Comparison of ENCODE assay signal across 8 cellular contexts in the genomic region with DNA sequence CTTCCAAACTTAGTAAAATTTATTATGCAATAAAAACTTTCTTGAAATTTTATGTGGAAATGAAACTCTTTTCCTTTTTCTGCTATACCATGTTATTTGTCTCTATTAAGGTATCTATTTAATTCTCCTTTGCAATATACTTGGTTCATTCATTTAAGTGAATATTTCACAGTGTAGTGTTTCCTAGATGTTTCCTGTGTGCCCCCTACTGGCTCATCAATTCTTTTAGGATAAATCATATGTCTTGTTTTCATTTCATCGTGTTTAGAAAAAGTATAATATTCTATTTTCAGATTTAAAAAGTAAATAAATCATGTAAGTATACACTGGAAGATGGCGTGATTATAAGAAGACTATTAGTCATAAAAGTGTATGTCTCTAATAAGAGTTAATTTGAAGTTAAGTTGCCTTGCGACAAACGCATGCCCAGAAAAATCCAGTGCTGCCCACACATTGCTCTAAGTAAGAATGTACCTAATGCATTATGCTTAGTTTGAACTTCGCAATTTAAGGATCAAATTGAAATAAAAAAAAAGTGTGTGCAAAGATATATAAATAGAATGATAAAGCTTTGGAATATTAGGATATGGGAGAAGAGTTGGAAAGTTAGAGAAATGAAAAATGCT.
DNase-seq lines count a peak whose midpoint lies in the region; ATAC-seq and TF ChIP-seq lines count a peak whose summit lies in the region.

No MANE protein-coding gene starts in this region.

- CTCF ChIA-PET in activated CD8-positive, alpha-beta memory T cell treated with anti-CD3 and anti-CD28 coated beads, Interleukin-2, amount 10 ng/mL, durations not matched to agents 7 days and 5 days (lab: Charles Lee): no interaction called here

- H3K36me3 ChIP-seq in ovary: no peaks in the 10 kb centered on the region

- peaks cover 4% of the 10 kb centered on the region for H3K9me3 Mint-ChIP-seq in activated CD8-positive, alpha-beta memory T cell treated with anti-CD3 and anti-CD28 coated beads, Interleukin-2, amount 10 ng/mL, durations not matched to agents 7 days and 5 days (ENCODE audit: low read depth)

- no peak for TF ChIP-seq EP300 in ovary (IDR thresholded peaks at IDR 0.05)

- 19 to 28% (median 21%) methylated on average over 5 of the region's 5 CpGs for WGBS in ovary, 3 donors

- no peak overlapping the region for H3K4me3 Mint-ChIP-seq in activated CD8-positive, alpha-beta memory T cell treated with anti-CD3 and anti-CD28 coated beads, Interleukin-2, amount 10 ng/mL, durations not matched to agents 7 days and 5 days

- H3K27ac ChIP-seq in ovary: no peak overlapping the region

- TF ChIP-seq POLR2A in ovary (IDR thresholded peaks at IDR 0.05): no peak

- no peaks in the 10 kb centered on the region for H3K9me3 ChIP-seq in ovary

- H3K36me3 Mint-ChIP-seq in activated CD8-positive, alpha-beta memory T cell treated with anti-CD3 and anti-CD28 coated beads, Interleukin-2, amount 10 ng/mL, durations not matched to agents 7 days and 5 days: no peaks in the 10 kb centered on the region

- no peak overlapping the region for H3K27ac Mint-ChIP-seq in activated CD8-positive, alpha-beta memory T cell treated with anti-CD3 and anti-CD28 coated beads, Interleukin-2, amount 10 ng/mL, durations not matched to agents 7 days and 5 days

- no peak for TF ChIP-seq CTCF in ovary (IDR thresholded peaks at IDR 0.05)

- H3K4me1 Mint-ChIP-seq in activated CD8-positive, alpha-beta memory T cell treated with anti-CD3 and anti-CD28 coated beads, Interleukin-2, amount 10 ng/mL, durations not matched to agents 7 days and 5 days: no peaks in the 10 kb centered on the region

- H3K4me1 ChIP-seq in ovary (ENCODE audit: insufficient read depth): no peaks in the 10 kb centered on the region

- no peak overlapping the region for H3K4me3 ChIP-seq in ovary

- intact Hi-C loops in ovary (cut with DNase I): no loop called here

- peak; percentile 87 for DNase-seq in NCI-H748 treated with DMSO at 0.1 percent for 48 hours (lab: John Stamatoyannopoulos, UW)
- DNase-seq in foreskin melanocyte: peak; percentile 22
- DNase-seq in ovary: no peak
- no peak for DNase-seq in activated CD8-positive, alpha-beta memory T cell treated with anti-CD3 and anti-CD28 coated beads, Interleukin-2, amount 10 ng/mL, durations not matched to agents 7 days and 5 days

- H3K27me3 Mint-ChIP-seq in activated CD8-positive, alpha-beta memory T cell treated with anti-CD3 and anti-CD28 coated beads, Interleukin-2, amount 10 ng/mL, durations not matched to agents 7 days and 5 days: no peaks in the 10 kb centered on the region

- peak; percentile 70 for ATAC-seq in GM18511 (IDR thresholded peaks at IDR 0.05; ENCODE audit: unreplicated experiment)
- ATAC-seq in HG02943 (IDR thresholded peaks at IDR 0.05; ENCODE audit: low read depth, unreplicated experiment): peak; percentile 67
- no peak for ATAC-seq in GM21381 (IDR thresholded peaks at IDR 0.05; ENCODE audit: unreplicated experiment)
- no peak for ATAC-seq in HG03097 (IDR thresholded peaks at IDR 0.05; ENCODE audit: low FRiP score, unreplicated experiment)
- no peak for ATAC-seq in activated CD8-positive, alpha-beta memory T cell treated with anti-CD3 and anti-CD28 coated beads, Interleukin-2, amount 10 ng/mL, durations not matched to agents 7 days and 5 days

- no peaks in the 10 kb centered on the region for H3K27me3 ChIP-seq in ovary

Comparison
In these comparisons a context has a peak if more than half of its experiments do, and no peak if none do; other contexts are left out.
1. ATAC-seq: peak in GM18511 (single experiment) and HG02943 (single experiment); none in GM21381 (single experiment), HG03097 (single experiment) and activated CD8-positive, alpha-beta memory T cell treated with anti-CD3 and anti-CD28 coated beads, Interleukin-2, amount 10 ng/mL, durations not matched to agents 7 days and 5 days (single experiment).
2. DNase-seq: peak in NCI-H748 treated with DMSO at 0.1 percent for 48 hours (single experiment) and foreskin melanocyte (single experiment); none in ovary (0 of 5) and activated CD8-positive, alpha-beta memory T cell treated with anti-CD3 and anti-CD28 coated beads, Interleukin-2, amount 10 ng/mL, durations not matched to agents 7 days and 5 days (single experiment).